Comparison of ENCODE assay signal across 34 cellular contexts in the genomic region with DNA sequence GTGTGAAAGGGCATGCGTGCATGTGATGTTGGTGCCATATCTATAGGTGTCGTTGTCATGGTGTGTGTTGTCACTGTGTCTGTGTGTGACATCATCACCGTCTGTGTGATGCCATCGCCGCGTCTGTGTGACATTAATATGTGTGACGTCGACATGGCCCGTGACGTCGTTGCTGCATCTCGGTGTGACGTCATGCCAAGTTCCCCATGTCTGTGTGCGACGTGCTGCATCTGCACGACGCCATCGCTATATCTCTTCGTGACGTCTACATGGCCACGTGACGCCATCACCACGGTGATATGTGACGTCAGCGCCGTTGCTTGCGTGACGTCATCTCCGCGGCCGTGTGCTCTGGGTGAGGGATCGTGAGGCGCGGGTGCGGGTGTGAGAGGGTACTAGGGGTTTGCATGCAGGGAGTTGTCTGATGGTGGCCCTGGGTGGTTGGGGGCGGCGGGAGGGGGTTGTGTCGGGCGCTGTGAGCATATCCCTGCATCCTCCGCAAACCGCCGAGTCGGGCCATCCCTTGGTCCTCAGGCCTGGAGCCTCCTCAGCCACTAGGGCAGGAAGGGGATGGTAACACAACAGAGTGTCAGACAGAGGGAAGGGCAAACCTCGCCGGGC. TPM values are rescaled to one million over a fixed set of nuclear protein-coding genes. Genes with fewer than 3 reads are reported as not detected.
A peak's percentile ranks its signal among the peaks of the same experiment; 100 is the strongest.
DNase-seq lines count a peak whose midpoint lies in the region; ATAC-seq, FAIRE-seq and TF ChIP-seq lines count a peak whose summit lies in the region.
"Had no signal": no experiment of that assay in that cellular context is flagged by ENCODE, and none has a peak within 500 bp of the region (broad histone marks: within the 10 kb centered on the region; RNA-seq: fewer than 3 reads in every experiment).

No MANE protein-coding gene starts in this region.

- no peak overlapping the region for H4K5ac ChIP-seq in H1 (ENCODE audit: insufficient read length, low read depth, low read length)

- CTCF ChIA-PET in H1 (lab: Charles Lee; ENCODE audit: partially characterized antibody): no interaction called here
- CTCF ChIA-PET in CD4-positive, alpha-beta memory T cell (lab: Charles Lee; ENCODE audit: partially characterized antibody): no interaction called here

- no peak overlapping the region; the same call in 1 of the 2 replicates for H4K8ac ChIP-seq in H1 (ENCODE audit: extremely low read depth, insufficient read depth, low read length)

- no peak overlapping the region for H3K14ac ChIP-seq in H1 (ENCODE audit: insufficient read length)

- no peaks in the 10 kb centered on the region for H3K79me1 ChIP-seq in H1 (ENCODE audit: low read depth, low read length)

- no peaks in the 10 kb centered on the region for H3K23me2 ChIP-seq in H1 (ENCODE audit: low read depth, low read length)

- no peak overlapping the region for H3K9ac ChIP-seq in H1 (replicated peaks in 1 of 4; ENCODE audit: extremely low read depth in 1 of 4, low read depth in 3 of 4, low read length in 3 of 4)

- H3K27ac ChIP-seq in H1 (ENCODE audit: low read depth, low read length): no peak overlapping the region
- H3K27ac ChIP-seq in CD4-positive, alpha-beta memory T cell (ENCODE audit: low read depth, low read length): no peak overlapping the region
- H3K27ac ChIP-seq: brain microvascular endothelial cell, C4-2B, neutrophil, suprapubic skin, upper lobe of right lung had no signal

- H3K4ac ChIP-seq in H1 (replicated peaks; ENCODE audit: insufficient read length, low read depth, low read length): no peak overlapping the region

- no peak overlapping the region for H2BK120ac ChIP-seq in H1 (replicated peaks; ENCODE audit: low read depth, low read length)

- H3K23ac ChIP-seq in H1 (ENCODE audit: insufficient read length): no peak overlapping the region

- ATAC-seq in GM21825 (IDR thresholded peaks at IDR 0.05; ENCODE audit: unreplicated experiment): no peak
- ATAC-seq: left colon; Panc1; sciatic nerve; stimulated activated memory B cell treated with anti-CD40 and anti-IgM and Interleukin-4, amounts not matched to agents 10 μg/mL and 1 μg/mL and 100 μg/mL, for 72 hours had no signal

- no peak overlapping the region for H2AFZ ChIP-seq in H1 (ENCODE audit: low read length)

- TF ChIP-seq EP300 in H1 (IDR thresholded peaks at IDR 0.05; ENCODE audit: borderline replicate concordance in 1 of 2, low read depth in 2 of 2, low read length in 2 of 2): no peak

- H3K36me3 ChIP-seq in H1 (ENCODE audit: control insufficient read depth in 2 of 4, insufficient read depth in 4 of 4, low read length in 3 of 4): no peaks in the 10 kb centered on the region
- H3K36me3 ChIP-seq in CD4-positive, alpha-beta memory T cell (ENCODE audit: insufficient read depth, low read length): no peaks in the 10 kb centered on the region
- H3K36me3 ChIP-seq: brain microvascular endothelial cell, neutrophil, suprapubic skin, upper lobe of right lung had no signal

- H2BK20ac ChIP-seq in H1 (ENCODE audit: low read length): no peak overlapping the region

- TF ChIP-seq POLR2A in H1 (IDR thresholded peaks at IDR 0.05; ENCODE audit: control extremely low read depth in 1 of 2, low read depth in 2 of 2, low read length in 2 of 2): no peak

- TF ChIP-seq CTCF in H1 (IDR thresholded peaks at IDR 0.05; ENCODE audit: control extremely low read depth in 1 of 3, insufficient read depth in 1 of 3, low read depth in 1 of 3, low read length in 3 of 3): no peak

- no peaks in the 10 kb centered on the region for H3K79me2 ChIP-seq in H1 (ENCODE audit: control insufficient read depth in 1 of 2, insufficient read depth in 2 of 2, low read length in 2 of 2)

- DNase-seq in COLO668 (lab: John Stamatoyannopoulos, UW; ENCODE audit: unreplicated experiment): peak; percentile 18
- no peak for DNase-seq in HTR-8/SVneo (ENCODE audit: insufficient read length, low spot score)
- no peak for DNase-seq in H1 (ENCODE audit: low read depth in 1 of 2, low spot score in 2 of 2)
- DNase-seq in CD4-positive, alpha-beta memory T cell: no peak
- no peak for DNase-seq in mesenteric fat pad (ENCODE audit: low spot score)
- DNase-seq: activated B cell treated with CpG ODN at 0.5 μM for 24 hours; activated naive CD4-positive, alpha-beta T cell treated with anti-CD3 and anti-CD28 coated beads for 36 hours; amniotic stem cell; brain microvascular endothelial cell; HFFc6; hypothalamus; immature natural killer cell; left colon; mammary epithelial cell; MV-4-11; NCI-H146; NCI-H2171; NCI-H510A treated with DMSO at 0.1 percent for 48 hours; SIG-M5; stimulated activated CD4-positive, alpha-beta T cell treated with anti-CD3 and anti-CD28 coated beads, Interleukin-4, amount 100 ng/mL, for 24 hours; T1000; upper lobe of right lung had no signal

- no peaks in the 10 kb centered on the region for H3K36me3 Mint-ChIP-seq in CD4-positive, alpha-beta memory T cell
- H3K36me3 Mint-ChIP-seq: immature natural killer cell; stimulated activated memory B cell treated with anti-CD40 and anti-IgM and Interleukin-4, amounts not matched to agents 10 μg/mL and 1 μg/mL and 100 μg/mL, for 72 hours had no signal

- H2BK15ac ChIP-seq in H1 (ENCODE audit: low read length): no peak overlapping the region; the same call in 1 of the 2 replicates

- no peak overlapping the region for H3K4me2 ChIP-seq in H1 (ENCODE audit: insufficient read depth in 1 of 2, low read depth in 2 of 2, low read length in 2 of 2)

- H3K9me3 ChIP-seq in H1 (ENCODE audit: insufficient read depth in 2 of 2, low read depth in 1 of 2, low read length in 1 of 2): no peaks in the 10 kb centered on the region
- H3K9me3 ChIP-seq in CD4-positive, alpha-beta memory T cell (ENCODE audit: control insufficient read depth in 1 of 2, low read length in 2 of 2): no peaks in the 10 kb centered on the region
- H3K9me3 ChIP-seq: neutrophil, suprapubic skin, upper lobe of right lung had no signal

- no peak overlapping the region for H3K4me3 Mint-ChIP-seq in CD4-positive, alpha-beta memory T cell
- H3K4me3 Mint-ChIP-seq: activated B cell treated with CpG ODN at 0.5 μM for 24 hours; activated naive CD4-positive, alpha-beta T cell treated with anti-CD3 and anti-CD28 coated beads for 36 hours; activated T-helper 1 cell treated with anti-CD3 and anti-CD28 coated beads, Interleukin-12 subunit alpha, Interleukin-12 subunit beta, Interleukin-2, Interleukin-4 antibody, amounts not matched to agents 30 ng/mL and 10 ng/mL and 1 ng/mL, durations not matched to agents 14 hours and 24 hours and 36 hours; HFFc6; immature natural killer cell; stimulated activated memory B cell treated with anti-CD40 and anti-IgM and Interleukin-4, amounts not matched to agents 10 μg/mL and 1 μg/mL and 100 μg/mL, for 72 hours had no signal

- TF ChIP-seq RAD21 in H1 (IDR thresholded peaks at IDR 0.05 in 1 of 2, conservative IDR thresholded peaks at IDR 0.05 in 1 of 2; ENCODE audit: low read depth in 2 of 2, low read length in 2 of 2): no peak

- peak overlapping the region; percentile 1 for H2BK5ac ChIP-seq in H1 (ENCODE audit: low read depth, low read length)

- H3K27me3 Mint-ChIP-seq in CD4-positive, alpha-beta memory T cell: peaks cover 10 to 22% of the 10 kb centered on the region in 2 donors

- 95% methylated on average over 42 of the region's 45 CpGs; no CpG with 5 or more reads in 1 of the 2 experiments for WGBS in H1 (ENCODE audit: extremely low coverage in 1 of 2, insufficient coverage in 1 of 2, insufficient read length in 1 of 2, insufficient replicate concordance in 2 of 2, low coverage in 1 of 2, low lambda C conversion rate in 2 of 2, missing lambda C conversion rate in 1 of 2), 2 experiments

- peaks cover 0 to 2% (median 0%) of the 10 kb centered on the region in 8 donors for H3K9me3 Mint-ChIP-seq in CD4-positive, alpha-beta memory T cell
- H3K9me3 Mint-ChIP-seq: activated B cell treated with CpG ODN at 0.5 μM for 24 hours; activated naive CD4-positive, alpha-beta T cell treated with anti-CD3 and anti-CD28 coated beads for 36 hours; activated T-helper 1 cell treated with anti-CD3 and anti-CD28 coated beads, Interleukin-12 subunit alpha, Interleukin-12 subunit beta, Interleukin-2, Interleukin-4 antibody, amounts not matched to agents 30 ng/mL and 10 ng/mL and 1 ng/mL, durations not matched to agents 14 hours and 24 hours and 36 hours; HFFc6; immature natural killer cell; stimulated activated memory B cell treated with anti-CD40 and anti-IgM and Interleukin-4, amounts not matched to agents 10 μg/mL and 1 μg/mL and 100 μg/mL, for 72 hours had no signal

- POLR2A ChIA-PET in H1 (lab: Charles Lee; ENCODE audit: partially characterized antibody): no interaction called here
- POLR2A ChIA-PET in CD4-positive, alpha-beta memory T cell (lab: Charles Lee; ENCODE audit: partially characterized antibody): no interaction called here

- no peak overlapping the region for H3K56ac ChIP-seq in H1 (replicated peaks; ENCODE audit: insufficient read length, low read depth, low read length)

- H4K20me1 ChIP-seq in H1 (replicated peaks in 1 of 2; ENCODE audit: control insufficient read depth in 1 of 2, insufficient read depth in 2 of 2, low read length in 2 of 2): no peaks in the 10 kb centered on the region

- intact Hi-C loops in CD4-positive, alpha-beta memory T cell (cut with micrococcal nuclease): no loop called here

- no peaks in the 10 kb centered on the region for H3K27me3 ChIP-seq in H1 (replicated peaks in 1 of 4; ENCODE audit: control insufficient read depth in 3 of 4, extremely low read depth in 1 of 4, insufficient read depth in 3 of 4, low read length in 3 of 4)
- no peaks in the 10 kb centered on the region for H3K27me3 ChIP-seq in CD4-positive, alpha-beta memory T cell (ENCODE audit: insufficient read depth, low read length)
- H3K27me3 ChIP-seq: brain microvascular endothelial cell, upper lobe of right lung had no signal

- H3K27ac Mint-ChIP-seq in CD4-positive, alpha-beta memory T cell: no peak overlapping the region
- H3K27ac Mint-ChIP-seq: activated B cell treated with CpG ODN at 0.5 μM for 24 hours; activated naive CD4-positive, alpha-beta T cell treated with anti-CD3 and anti-CD28 coated beads for 36 hours; activated T-helper 1 cell treated with anti-CD3 and anti-CD28 coated beads, Interleukin-12 subunit alpha, Interleukin-12 subunit beta, Interleukin-2, Interleukin-4 antibody, amounts not matched to agents 30 ng/mL and 10 ng/mL and 1 ng/mL, durations not matched to agents 14 hours and 24 hours and 36 hours; HFFc6; immature natural killer cell; progenitor cell of endocrine pancreas; stimulated activated memory B cell treated with anti-CD40 and anti-IgM and Interleukin-4, amounts not matched to agents 10 μg/mL and 1 μg/mL and 100 μg/mL, for 72 hours had no signal

- peak overlapping the region; percentile 42; the same call in 1 of the 2 replicates for H2AK5ac ChIP-seq in H1 (ENCODE audit: low read depth, low read length)

- no peak overlapping the region for H3K18ac ChIP-seq in H1 (ENCODE audit: extremely low read depth, low read length)

- FAIRE-seq in HTR-8/SVneo (lab: Jason Lieb, UNC) (peak; percentile 86), H1 (lab: Jason Lieb, UNC) (no peak)

- H2BK12ac ChIP-seq in H1 (ENCODE audit: low read depth, low read length): peak overlapping the region; percentile 55; the same call in 1 of the 2 replicates

- H3K4me1 Mint-ChIP-seq in CD4-positive, alpha-beta memory T cell: peaks cover 0 to 5% (median 1%) of the 10 kb centered on the region in 4 donors
- H3K4me1 Mint-ChIP-seq: activated B cell treated with CpG ODN at 0.5 μM for 24 hours, immature natural killer cell had no signal

- peaks cover 0 to 4% (median 3%) of the 10 kb centered on the region in 4 experiments; a peak in 3 of 7 replicates for H3K4me1 ChIP-seq in H1 (replicated peaks in 1 of 4; ENCODE audit: control insufficient read depth in 3 of 4, insufficient read depth in 4 of 4, low read length in 3 of 4)
- H3K4me1 ChIP-seq in CD4-positive, alpha-beta memory T cell (ENCODE audit: insufficient read depth, low read length): no peaks in the 10 kb centered on the region

- H4K91ac ChIP-seq in H1 (replicated peaks; ENCODE audit: insufficient read length, low read length): peak overlapping the region; percentile 36

- no peak overlapping the region for H3K4me3 ChIP-seq in H1 (ENCODE audit: extremely low read depth in 1 of 4, insufficient read depth in 2 of 4, low read depth in 3 of 4, low read length in 4 of 4)
- no peak overlapping the region for H3K4me3 ChIP-seq in CD4-positive, alpha-beta memory T cell (ENCODE audit: low read length in 2 of 2)
- H3K4me3 ChIP-seq: suprapubic skin, upper lobe of right lung had no signal

RNA-seq across cellular contexts. Expression of a gene that starts 14.6 kb away (rescaled TPM):
- total RNA-seq in H1 (2021; fragmentation: NEBNext Ultra II Directional; extraction: Animal tissue kit (Norgen Biotek cat#: 25700)): 52.7 and 56.0 TPM in 2 replicates
- 30.4 and 50.7 TPM in 2 replicates for polyA plus RNA-seq in H1 (2011; rRNA removed)
- 37.3 TPM for polyA plus RNA-seq in H1 (2011; cell fraction: cytosol; rRNA removed)
- 94.2 TPM for polyA plus RNA-seq in H1 (2011; cell fraction: nucleus; rRNA removed)
- 41.3 to 58.3 TPM (median 52.0 TPM) in 4 replicates for polyA plus RNA-seq in H1 (2012, experiment 1 of 2)
- polyA plus RNA-seq in H1 (2012, experiment 2 of 2): 35.5 TPM
- 25.7 TPM for polyA plus RNA-seq in H1 (2013, experiment 1 of 2)
- polyA plus RNA-seq in H1 (2013, experiment 2 of 2): 24.6 TPM
- polyA minus RNA-seq in H1 (2011; rRNA and poly(A)+ RNA removed): 11.5 and 15.3 TPM in 2 replicates
- polyA minus RNA-seq in H1 (2011; cell fraction: cytosol; rRNA and poly(A)+ RNA removed): 29.7 TPM
- polyA minus RNA-seq in H1 (2011; cell fraction: nucleus; rRNA and poly(A)+ RNA removed): 59.7 TPM
- 10 to 100 TPM; 53.7 to 58.4 TPM for total RNA-seq in CD4-positive, alpha-beta memory T cell
- polyA plus RNA-seq in CD4-positive, alpha-beta memory T cell: 10 to 100 TPM in 1 of 2 donors, 1 to 10 TPM in 1; 6.4 to 12.7 TPM
- 13.1 TPM for total RNA-seq in mesenteric fat pad

RNA-seq across cellular contexts. Expression of a gene that starts 17.3 kb away (rescaled TPM):
- 20.7 and 21.4 TPM in 2 replicates for total RNA-seq in H1 (2021; fragmentation: NEBNext Ultra II Directional; extraction: Animal tissue kit (Norgen Biotek cat#: 25700))
- polyA plus RNA-seq in H1 (2011; rRNA removed): 9.5 and 17.3 TPM in 2 replicates
- 12.3 TPM for polyA plus RNA-seq in H1 (2011; cell fraction: cytosol; rRNA removed)
- 132 TPM for polyA plus RNA-seq in H1 (2011; cell fraction: nucleus; rRNA removed)
- polyA plus RNA-seq in H1 (2012, experiment 1 of 2): 12.0 to 21.7 TPM (median 19.9 TPM) in 4 replicates
- 6.5 TPM for polyA plus RNA-seq in H1 (2012, experiment 2 of 2)
- 10.9 TPM for polyA plus RNA-seq in H1 (2013, experiment 1 of 2)
- polyA plus RNA-seq in H1 (2013, experiment 2 of 2): 9.5 TPM
- polyA minus RNA-seq in H1 (2011; rRNA and poly(A)+ RNA removed): 5.0 and 5.9 TPM in 2 replicates
- polyA minus RNA-seq in H1 (2011; cell fraction: cytosol; rRNA and poly(A)+ RNA removed): 7.3 TPM
- 23.4 TPM for polyA minus RNA-seq in H1 (2011; cell fraction: nucleus; rRNA and poly(A)+ RNA removed)
- total RNA-seq in CD4-positive, alpha-beta memory T cell: 10 to 100 TPM; 17.7 to 21.5 TPM
- polyA plus RNA-seq in CD4-positive, alpha-beta memory T cell: under 1 TPM in 1 of 2 donors, not detected in 1; 0.11 TPM
- 16.2 TPM for total RNA-seq in mesenteric fat pad

RNA-seq across cellular contexts. Expression of a gene that starts 25.2 kb away (rescaled TPM):
- 0.27 TPM in 1 of 2 replicates, not detected in the other for total RNA-seq in H1 (2021; fragmentation: NEBNext Ultra II Directional; extraction: Animal tissue kit (Norgen Biotek cat#: 25700))
- 0.32 and 0.35 TPM in 2 replicates for polyA plus RNA-seq in H1 (2011; rRNA removed)
- polyA plus RNA-seq in H1 (2011; cell fraction: cytosol; rRNA removed): 0.10 TPM
- 0.53 TPM for polyA plus RNA-seq in H1 (2011; cell fraction: nucleus; rRNA removed)
- polyA plus RNA-seq in H1 (2012, experiment 1 of 2): 0.12 to 1.2 TPM (median 0.67 TPM) in 4 replicates
- polyA plus RNA-seq in H1 (2012, experiment 2 of 2): 0.41 TPM
- 0.08 TPM for polyA plus RNA-seq in H1 (2013, experiment 1 of 2)
- 0.06 TPM for polyA plus RNA-seq in H1 (2013, experiment 2 of 2)
- not detected in 2 replicates for polyA minus RNA-seq in H1 (2011; rRNA and poly(A)+ RNA removed)
- not detected for polyA minus RNA-seq in H1 (2011; cell fraction: cytosol; rRNA and poly(A)+ RNA removed)
- polyA minus RNA-seq in H1 (2011; cell fraction: nucleus; rRNA and poly(A)+ RNA removed): not detected
- total RNA-seq in CD4-positive, alpha-beta memory T cell: under 1 TPM in 1 of 2 experiments, not detected in 1; 0.23 TPM
- not detected for polyA plus RNA-seq in CD4-positive, alpha-beta memory T cell
- 293 TPM for total RNA-seq in mesenteric fat pad
- total RNA-seq: activated naive CD4-positive, alpha-beta T cell treated with anti-CD3 and anti-CD28 coated beads for 36 hours; Daoy; HFFc6; LHCN-M2; mammary epithelial cell had no signal
- polyA plus RNA-seq: immature natural killer cell, mammary epithelial cell had no signal

RNA-seq across cellular contexts. Expression of a gene that starts 42.1 kb away (rescaled TPM):
- not detected in 2 replicates for total RNA-seq in H1 (2021; fragmentation: NEBNext Ultra II Directional; extraction: Animal tissue kit (Norgen Biotek cat#: 25700))
- 0.33 and 0.74 TPM in 2 replicates for polyA plus RNA-seq in H1 (2011; rRNA removed)
- 0.54 TPM for polyA plus RNA-seq in H1 (2011; cell fraction: cytosol; rRNA removed)
- 1.4 TPM for polyA plus RNA-seq in H1 (2011; cell fraction: nucleus; rRNA removed)
- 0.20 to 0.72 TPM (median 0.42 TPM) in 3 of 4 replicates, not detected in the other for polyA plus RNA-seq in H1 (2012, experiment 1 of 2)
- polyA plus RNA-seq in H1 (2012, experiment 2 of 2): not detected
- polyA plus RNA-seq in H1 (2013, experiment 1 of 2): 0.18 TPM
- 0.17 TPM for polyA plus RNA-seq in H1 (2013, experiment 2 of 2)
- polyA minus RNA-seq in H1 (2011; rRNA and poly(A)+ RNA removed): 0.22 and 0.54 TPM in 2 replicates
- polyA minus RNA-seq in H1 (2011; cell fraction: cytosol; rRNA and poly(A)+ RNA removed): not detected
- polyA minus RNA-seq in H1 (2011; cell fraction: nucleus; rRNA and poly(A)+ RNA removed): 1.4 TPM
- 1 to 10 TPM; 2.5 to 3.3 TPM for total RNA-seq in CD4-positive, alpha-beta memory T cell
- polyA plus RNA-seq in CD4-positive, alpha-beta memory T cell: not detected
- total RNA-seq in mesenteric fat pad: 0.87 TPM
- total RNA-seq: cerebellum, HFFc6, LHCN-M2, mammary epithelial cell, progenitor cell of endocrine pancreas, suprapubic skin had no signal
- polyA plus RNA-seq: mammary epithelial cell had no signal

RNA-seq across cellular contexts. Expression of a gene that starts 42.6 kb away (rescaled TPM):
- 34.5 and 35.9 TPM in 2 replicates for total RNA-seq in H1 (2021; fragmentation: NEBNext Ultra II Directional; extraction: Animal tissue kit (Norgen Biotek cat#: 25700))
- polyA plus RNA-seq in H1 (2011; rRNA removed): 29.2 and 30.0 TPM in 2 replicates
- polyA plus RNA-seq in H1 (2011; cell fraction: cytosol; rRNA removed): 41.8 TPM
- 55.3 TPM for polyA plus RNA-seq in H1 (2011; cell fraction: nucleus; rRNA removed)
- 32.6 to 63.7 TPM (median 58.6 TPM) in 4 replicates for polyA plus RNA-seq in H1 (2012, experiment 1 of 2)
- 30.1 TPM for polyA plus RNA-seq in H1 (2012, experiment 2 of 2)
- 73.8 TPM for polyA plus RNA-seq in H1 (2013, experiment 1 of 2)
- polyA plus RNA-seq in H1 (2013, experiment 2 of 2): 66.6 TPM
- polyA minus RNA-seq in H1 (2011; rRNA and poly(A)+ RNA removed): 12.9 and 19.5 TPM in 2 replicates
- 7.7 TPM for polyA minus RNA-seq in H1 (2011; cell fraction: cytosol; rRNA and poly(A)+ RNA removed)
- polyA minus RNA-seq in H1 (2011; cell fraction: nucleus; rRNA and poly(A)+ RNA removed): 9.4 TPM
- total RNA-seq in CD4-positive, alpha-beta memory T cell: 10 to 100 TPM; 36.4 to 42.6 TPM
- polyA plus RNA-seq in CD4-positive, alpha-beta memory T cell: 10 to 100 TPM; 31.6 to 42.6 TPM
- total RNA-seq in mesenteric fat pad: 45.6 TPM

Comparison
In these comparisons a context has a peak if more than half of its experiments do, and no peak if none do; other contexts are left out.
1. RNA of a gene that starts 25.2 kb away (total RNA-seq): 293 TPM in mesenteric fat pad (single experiment); 0.27 TPM in H1 and 0.23 TPM in CD4-positive, alpha-beta memory T cell; every median in the first group is over 100 times any median in the second.